In the genomic region with DNA sequence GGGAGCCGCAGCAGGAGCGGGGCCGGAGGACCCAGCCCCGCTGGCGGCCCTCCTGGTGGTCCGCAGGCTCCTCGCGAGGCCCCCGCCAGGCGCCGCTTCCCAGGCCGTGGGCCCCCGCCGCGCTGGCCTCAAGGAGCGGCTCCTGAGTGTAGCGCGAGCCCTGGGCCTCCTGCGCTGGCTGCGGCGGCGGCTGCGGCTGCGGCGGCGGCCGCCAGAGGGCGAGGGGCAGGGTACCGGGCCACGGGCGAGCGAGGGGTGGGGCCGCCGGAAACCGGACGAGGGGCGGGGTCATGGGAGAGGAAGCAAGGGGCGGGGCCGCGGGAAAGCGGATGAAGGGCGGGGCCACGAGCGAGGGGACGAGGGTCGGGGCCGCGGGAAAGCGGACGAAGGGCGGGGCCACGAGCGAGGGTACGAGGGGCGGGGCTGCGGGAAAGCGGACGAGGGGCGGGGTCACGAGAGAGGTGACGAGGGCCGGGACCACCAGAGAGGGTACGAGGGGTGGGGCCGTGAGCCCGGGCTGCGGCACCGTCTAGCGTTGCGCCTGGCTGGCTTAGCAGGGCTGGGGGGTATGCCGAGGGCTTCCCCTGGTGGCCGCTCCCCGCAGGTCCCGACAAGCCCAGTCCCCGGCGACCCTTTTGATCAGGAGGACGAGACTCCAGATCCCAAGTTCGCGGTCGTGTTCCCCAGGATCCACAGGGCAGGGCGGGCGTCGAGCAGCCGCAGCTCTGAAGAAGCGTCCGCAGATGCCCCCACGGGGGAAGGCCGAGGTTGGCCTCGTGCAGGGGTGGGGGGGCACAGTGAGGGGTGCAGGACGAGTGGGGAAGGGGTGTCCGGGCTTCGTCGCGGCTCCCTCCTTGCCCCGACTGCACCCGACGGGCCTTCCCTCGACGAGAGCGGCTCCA, we compare ENCODE assay signal across 1 cellular context.
A peak's percentile ranks its signal among the peaks of the same experiment; 100 is the strongest.
TF ChIP-seq lines count a peak whose summit lies in the region.

No MANE protein-coding gene starts in this region.

TF ChIP-seq in H1, 55 proteins besides CTCF, POLR2A, EP300 and RAD21:
- TF ChIP-seq POLR2AphosphoS5 (IDR thresholded peaks at IDR 0.05; ENCODE audit: low read depth, low read length) (0 out of 2 replicates have a peak, but pooled peaks have one; percentile 23), JUN (IDR thresholded peaks at IDR 0.05; ENCODE audit: low read depth, low read length) (no peak), RXRA (IDR thresholded peaks at IDR 0.05; ENCODE audit: insufficient read depth, low read depth, low read length) (no peak), PHF8 (conservative IDR thresholded peaks at IDR 0.05; ENCODE audit: low read depth, low read length) (0 out of 2 replicates have a peak, but pooled peaks have one; percentile 2), SP1 (IDR thresholded peaks at IDR 0.05; ENCODE audit: low read depth, low read length) (no peak), SIN3A (conservative IDR thresholded peaks at IDR 0.05 in 1 of 2, IDR thresholded peaks at IDR 0.05 in 1 of 2; ENCODE audit: low read depth in 1 of 2, low read length in 2 of 2) (no peak), TAF1 (IDR thresholded peaks at IDR 0.05; ENCODE audit: low read depth, low read length) (peak; percentile 13; the same call in 1 of the 2 replicates), ZNF274 (IDR thresholded peaks at IDR 0.05; ENCODE audit: borderline replicate concordance, extremely low read depth, low read length) (no peak), YY1 (IDR thresholded peaks at IDR 0.05; ENCODE audit: low read depth, low read length) (0 out of 2 replicates have a peak, but pooled peaks have one; percentile 14), POU5F1 (IDR thresholded peaks at IDR 0.05; ENCODE audit: low read depth, low read length) (no peak), KDM4A (IDR thresholded peaks at IDR 0.05; ENCODE audit: low read depth, low read length, severe bottlenecking) (peak; percentile 33), SAP30 (IDR thresholded peaks at IDR 0.05; ENCODE audit: insufficient read depth, insufficient replicate concordance, low read length) (no peak), EZH2 (IDR thresholded peaks at IDR 0.05; ENCODE audit: low read depth, low read length, severe bottlenecking) (no peak), TCF12 (IDR thresholded peaks at IDR 0.05; ENCODE audit: low read depth, low read length) (no peak), TAF7 (optimal IDR thresholded peaks at IDR 0.05; ENCODE audit: borderline replicate concordance, low read depth, low read length) (peak; percentile 28), JUND (IDR thresholded peaks at IDR 0.05; ENCODE audit: low read length) (0 out of 2 replicates have a peak, but pooled peaks have one; percentile 26), EGR1 (IDR thresholded peaks at IDR 0.05; ENCODE audit: borderline replicate concordance, low read depth, low read length) (no peak)
- TF ChIP-seq, protein P1, sequence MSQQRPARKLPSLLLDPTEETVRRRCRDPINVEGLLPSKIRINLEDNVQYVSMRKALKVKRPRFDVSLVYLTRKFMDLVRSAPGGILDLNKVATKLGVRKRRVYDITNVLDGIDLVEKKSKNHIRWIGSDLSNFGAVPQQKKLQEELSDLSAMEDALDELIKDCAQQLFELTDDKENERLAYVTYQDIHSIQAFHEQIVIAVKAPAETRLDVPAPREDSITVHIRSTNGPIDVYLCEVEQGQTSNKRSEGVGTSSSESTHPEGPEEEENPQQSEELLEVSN (IDR thresholded peaks at IDR 0.05), result no peak
- TF ChIP-seq, protein P2, sequence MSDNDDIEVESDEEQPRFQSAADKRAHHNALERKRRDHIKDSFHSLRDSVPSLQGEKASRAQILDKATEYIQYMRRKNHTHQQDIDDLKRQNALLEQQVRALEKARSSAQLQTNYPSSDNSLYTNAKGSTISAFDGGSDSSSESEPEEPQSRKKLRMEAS (IDR thresholded peaks at IDR 0.05), result no peak; the same call in 1 of the 2 replicates
TF ChIP-seq in H1: peak in this region for 7.
